Comparison of ENCODE assay signal across 29 cellular contexts in genomic region chr2:165407464-165407863, GRCh38.
"Had no signal": no experiment of that assay in that cellular context is flagged by ENCODE, and none has a peak within 500 bp of the region (broad histone marks: within the 10 kb centered on the region; RNA-seq: fewer than 3 reads in every experiment).

No MANE protein-coding gene starts in this region.

- H3K36me3 Mint-ChIP-seq: naive B cell had no signal

- H3K4me3 Mint-ChIP-seq: activated B cell treated with CpG ODN at 0.5 μM for 24 hours; activated CD8-positive, alpha-beta T cell treated with anti-CD3 and anti-CD28 coated beads for 36 hours; activated T-cell treated with anti-CD3 and anti-CD28 coated beads, Interleukin-2, amount 50 U/mL, for 4 hours; activated T-helper 17 cell treated with anti-CD3 and anti-CD28 coated beads, Interleukin-2, amount 50 U/mL, for 72 hours; dendritic cell treated with granulocyte-macrophage colony-stimulating factor and Interleukin-4, amounts not matched to agents 40 ng/mL and 50 ng/mL, for 4 days; endodermal cell; naive B cell; T-helper 1 cell treated with Interleukin-12 subunit alpha and Interleukin-12 subunit beta and Interleukin-4 antibody, amounts not matched to agents 30 μg/mL and 1 μg/mL, for 36 hours had no signal

- H3K36me3 ChIP-seq: brain microvascular endothelial cell, heart right ventricle, left lung, lower lobe of right lung, pancreas, right atrium auricular region, thoracic aorta had no signal

- H3K9me3 Mint-ChIP-seq: activated B cell treated with CpG ODN at 0.5 μM for 24 hours; activated CD8-positive, alpha-beta T cell treated with anti-CD3 and anti-CD28 coated beads for 36 hours; activated T-cell treated with anti-CD3 and anti-CD28 coated beads, Interleukin-2, amount 50 U/mL, for 4 hours; activated T-helper 17 cell treated with anti-CD3 and anti-CD28 coated beads, Interleukin-2, amount 50 U/mL, for 72 hours; dendritic cell treated with granulocyte-macrophage colony-stimulating factor and Interleukin-4, amounts not matched to agents 40 ng/mL and 50 ng/mL, for 4 days; endodermal cell; naive B cell; T-helper 1 cell treated with Interleukin-12 subunit alpha and Interleukin-12 subunit beta and Interleukin-4 antibody, amounts not matched to agents 30 μg/mL and 1 μg/mL, for 36 hours had no signal

- DNase-seq: activated B cell treated with CpG ODN at 0.5 μM for 24 hours; activated CD4-positive, alpha-beta T cell treated with anti-CD3 and anti-CD28 coated beads, Interleukin-2, amount 50 U/mL, for 1 hour; activated CD8-positive, alpha-beta T cell treated with anti-CD3 and anti-CD28 coated beads for 36 hours; activated gamma-delta T cell treated with Interleukin-2 at 50 U/mL for 16 hours; activated naive CD4-positive, alpha-beta T cell treated with anti-CD3 and anti-CD28 coated beads, Interleukin-2, amount 50 U/mL, for 16 hours; activated T-cell treated with anti-CD3 and anti-CD28 coated beads, Interleukin-2, amount 50 U/mL, for 4 hours; amniotic stem cell; brain microvascular endothelial cell; central memory CD4-positive, alpha-beta T cell; endodermal cell; kidney glomerular epithelial cell; left lung; lower lobe of right lung; naive B cell; nucleus accumbens; pancreas; psoas muscle; stimulated activated CD4-positive, alpha-beta T cell treated with anti-CD3 and anti-CD28 coated beads, Interleukin-4, amount 100 ng/mL, for 1 hour; stimulated activated naive CD8-positive, alpha-beta T cell treated with anti-CD3 and anti-CD28 coated beads, Interleukin-15, Interleukin-2, amounts not matched to agents 100 U/mL and 50 U/mL, for 24 hours; SW 1271; T-helper 9 cell; trophoblast cell had no signal

- H3K9me3 ChIP-seq: heart right ventricle, left lung, lower lobe of right lung, pancreas, psoas muscle, right atrium auricular region, thoracic aorta had no signal

- H3K4me1 Mint-ChIP-seq: activated B cell treated with CpG ODN at 0.5 μM for 24 hours; activated T-helper 17 cell treated with anti-CD3 and anti-CD28 coated beads, Interleukin-2, amount 50 U/mL, for 72 hours; naive B cell had no signal

- H3K27me3 ChIP-seq: brain microvascular endothelial cell, foreskin keratinocyte, left lung, pancreas, right atrium auricular region had no signal

- H3K27ac ChIP-seq: brain microvascular endothelial cell, foreskin keratinocyte, left lung, lower lobe of right lung, pancreas, psoas muscle, thoracic aorta had no signal

- H3K27me3 Mint-ChIP-seq: dendritic cell treated with granulocyte-macrophage colony-stimulating factor and Interleukin-4, amounts not matched to agents 40 ng/mL and 50 ng/mL, for 4 days had no signal

- H3K4me1 ChIP-seq: foreskin keratinocyte, left lung, lower lobe of right lung, pancreas, psoas muscle, right atrium auricular region had no signal

- H3K4me3 ChIP-seq: heart right ventricle, left lung, lower lobe of right lung, pancreas, psoas muscle, right atrium auricular region, thoracic aorta had no signal

- H3K27ac Mint-ChIP-seq: activated B cell treated with CpG ODN at 0.5 μM for 24 hours; activated CD8-positive, alpha-beta T cell treated with anti-CD3 and anti-CD28 coated beads for 36 hours; activated T-helper 17 cell treated with anti-CD3 and anti-CD28 coated beads, Interleukin-2, amount 50 U/mL, for 72 hours; dendritic cell treated with granulocyte-macrophage colony-stimulating factor and Interleukin-4, amounts not matched to agents 40 ng/mL and 50 ng/mL, for 4 days; endodermal cell; T-helper 1 cell treated with Interleukin-12 subunit alpha and Interleukin-12 subunit beta and Interleukin-4 antibody, amounts not matched to agents 30 μg/mL and 1 μg/mL, for 36 hours had no signal
